In the genomic region with DNA sequence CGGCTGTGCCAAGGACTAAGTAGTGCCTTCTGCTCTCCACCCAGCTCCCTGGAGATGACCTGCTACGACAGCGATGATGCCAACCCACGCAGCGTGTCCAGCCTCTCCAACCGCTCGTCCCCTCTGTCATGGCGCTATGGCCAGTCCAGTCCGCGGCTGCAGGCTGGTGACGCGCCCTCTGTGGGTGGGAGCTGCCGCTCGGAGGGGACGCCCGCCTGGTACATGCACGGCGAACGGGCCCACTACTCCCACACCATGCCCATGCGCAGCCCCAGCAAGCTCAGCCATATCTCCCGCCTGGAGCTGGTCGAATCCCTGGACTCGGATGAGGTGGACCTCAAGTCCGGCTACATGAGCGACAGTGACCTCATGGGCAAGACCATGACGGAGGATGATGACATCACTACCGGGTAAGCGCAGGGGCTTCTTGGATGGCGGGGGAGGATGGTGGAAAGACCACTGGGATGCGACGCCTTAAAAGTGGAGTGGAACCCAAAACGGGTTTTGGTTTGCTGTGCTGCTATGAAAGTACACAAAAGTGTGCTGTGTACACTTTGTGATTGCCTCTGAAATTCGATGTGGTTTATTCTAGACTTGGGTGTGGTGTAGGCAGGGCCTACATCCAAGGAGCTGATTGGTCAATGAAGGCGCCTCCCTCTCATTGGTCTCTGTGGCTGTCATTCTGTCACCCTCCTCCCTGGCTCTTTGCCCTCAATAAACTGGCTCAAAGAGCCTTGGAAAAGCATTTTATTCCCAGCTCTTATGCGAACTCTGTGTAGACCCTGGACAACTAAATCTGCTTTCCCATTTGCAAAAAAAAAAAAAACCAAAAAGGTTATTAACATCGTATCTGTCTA, we compare ENCODE assay signal across 12 cellular contexts.
DNase-seq lines count a peak whose midpoint lies in the region; ATAC-seq and TF ChIP-seq lines count a peak whose summit lies in the region.
"Had no signal": no experiment of that assay in that cellular context is flagged by ENCODE, and none has a peak within 500 bp of the region (broad histone marks: within the 10 kb centered on the region; RNA-seq: fewer than 3 reads in every experiment).

No MANE protein-coding gene starts in this region.

- no peak overlapping the region for H2AFZ ChIP-seq in OCI-LY3 (ENCODE audit: low read depth, low read length)

- no peak overlapping the region for H3K27ac Mint-ChIP-seq in Caco-2 (ENCODE audit: unreplicated experiment)

- H3K4me1 ChIP-seq in BLaER1 (peaks cover 98% of the 10 kb centered on the region), OCI-LY3 (ENCODE audit: low read length) (peaks cover 42% of the 10 kb centered on the region), sigmoid colon (peaks cover 0 to 88% (median 75%) of the 10 kb centered on the region in 4 donors), prostate gland (replicated peaks) (no peaks in the 10 kb centered on the region), Caco-2 (0 out of 2 replicates have a peak, but pooled peaks cover under 1% of the 10 kb centered on the region)

- no peaks in the 10 kb centered on the region for H3K9me3 ChIP-seq in BLaER1
- H3K9me3 ChIP-seq in OCI-LY3 (ENCODE audit: insufficient read depth, low read length) = no peaks in the 10 kb centered on the region
- no peaks in the 10 kb centered on the region for H3K9me3 ChIP-seq in sigmoid colon
- H3K9me3 ChIP-seq in prostate gland = no peaks in the 10 kb centered on the region
- no peaks in the 10 kb centered on the region for H3K9me3 ChIP-seq in Caco-2

- H3K4me1 Mint-ChIP-seq in Caco-2 (ENCODE audit: low read depth, unreplicated experiment) = no peaks in the 10 kb centered on the region

- peaks cover 22% of the 10 kb centered on the region for H3K27me3 Mint-ChIP-seq in Caco-2 (ENCODE audit: insufficient read depth, unreplicated experiment)

- no peak for ATAC-seq in HG03378 (IDR thresholded peaks at IDR 0.05; ENCODE audit: unreplicated experiment)

- H3K9ac ChIP-seq in BLaER1 = 0 out of 2 replicates have a peak overlapping the region, but pooled peaks have one; percentile 22
- H3K9ac ChIP-seq in OCI-LY3 (ENCODE audit: low read length) = no peak overlapping the region

- peaks cover 44% of the 10 kb centered on the region for H3K36me3 ChIP-seq in BLaER1
- H3K36me3 ChIP-seq in OCI-LY3 (replicated peaks; ENCODE audit: low read depth, low read length) = no peaks in the 10 kb centered on the region
- peaks cover 0 to 24% (median 7%) of the 10 kb centered on the region in 4 donors for H3K36me3 ChIP-seq in sigmoid colon
- no peaks in the 10 kb centered on the region for H3K36me3 ChIP-seq in prostate gland
- H3K36me3 ChIP-seq in Caco-2 (ENCODE audit: control insufficient read depth, insufficient read depth, low read length) = no peaks in the 10 kb centered on the region

- POLR2A ChIA-PET in Caco-2 (lab: Charles Lee) = no interaction called here

- no peak overlapping the region for H3K4me3 ChIP-seq in BLaER1
- no peak overlapping the region for H3K4me3 ChIP-seq in OCI-LY3 (ENCODE audit: low read length)
- H3K4me3 ChIP-seq in sigmoid colon = no peak overlapping the region
- no peak overlapping the region for H3K4me3 ChIP-seq in prostate gland
- no peak overlapping the region for H3K4me3 ChIP-seq in Caco-2 (ENCODE audit: low read depth, low read length)

- H3K9me3 Mint-ChIP-seq in Caco-2 (ENCODE audit: unreplicated experiment) = no peaks in the 10 kb centered on the region

- DNase-seq in globus pallidus (ENCODE audit: low spot score) (peak; percentile 81), sigmoid colon (peak; percentile 61), prostate gland (ENCODE audit: low spot score) (no peak), NCI-H1436 treated with DMSO at 0.1 percent for 48 hours (lab: John Stamatoyannopoulos, UW) (no peak), Caco-2 (no peak)
- DNase-seq: aorta, NCI-H1092, NCI-H524 treated with DMSO at 0.1 percent for 48 hours, SHP77 had no signal

- BruUV-seq in Caco-2 (replicated peaks; lab: Mats Ljungman, UMichigan) = no TSS peak

- CTCF ChIA-PET in Caco-2 (lab: Charles Lee) = interaction anchor here (0.8 to 1.6 kb wide), 2 partner anchors 9 to 74 kb away, joined by 4 to 5 read pairs; no protein-coding TSS in a partner anchor

- TF ChIP-seq POLR2A in sigmoid colon (IDR thresholded peaks at IDR 0.05) (no peak), prostate gland (IDR thresholded peaks at IDR 0.05) (no peak)

- TF ChIP-seq CTCF in OCI-LY3 (IDR thresholded peaks at IDR 0.05; ENCODE audit: low read depth, low read length) = no peak
- TF ChIP-seq CTCF in sigmoid colon (IDR thresholded peaks at IDR 0.05) = no peak
- no peak for TF ChIP-seq CTCF in prostate gland (IDR thresholded peaks at IDR 0.05)
- no peak for TF ChIP-seq CTCF in Caco-2 (IDR thresholded peaks at IDR 0.05; ENCODE audit: insufficient read depth in 1 of 2, low read depth in 1 of 2, low read length in 1 of 2, severe bottlenecking in 1 of 2, unreplicated experiment in 1 of 2)

- WGBS in sigmoid colon, 2 donors = 91 to 95% methylated on average over 36 of the region's 36 CpGs
- 94% methylated on average over 36 of the region's 36 CpGs for WGBS in prostate gland

- intact Hi-C loops in sigmoid colon (cut with DNase I) = loop anchor here (10.0 kb wide), 1 partner anchor 254 kb away; the partner anchor contains the start of gene PHLDA3
- intact Hi-C loops in prostate gland (cut with DNase I) = no loop called here
- intact Hi-C loops in Caco-2 (cut with micrococcal nuclease; ENCODE audit: unreplicated experiment) = no loop called here

- TF ChIP-seq EP300 in sigmoid colon (IDR thresholded peaks at IDR 0.05) = no peak

- H3K4me2 ChIP-seq in BLaER1 (peak overlapping the region; percentile 81), OCI-LY3 (ENCODE audit: low read length) (peak overlapping the region; percentile 32)

- H3K27me3 ChIP-seq in BLaER1 = no peaks in the 10 kb centered on the region
- H3K27me3 ChIP-seq in OCI-LY3 (ENCODE audit: low read depth, low read length) = peaks cover 35% of the 10 kb centered on the region
- no peaks in the 10 kb centered on the region for H3K27me3 ChIP-seq in sigmoid colon
- no peaks in the 10 kb centered on the region for H3K27me3 ChIP-seq in prostate gland (replicated peaks; ENCODE audit: insufficient read depth)
- no peaks in the 10 kb centered on the region for H3K27me3 ChIP-seq in Caco-2 (replicated peaks; ENCODE audit: control insufficient read depth, insufficient read depth, low read length)

- H3K36me3 Mint-ChIP-seq in Caco-2 (ENCODE audit: insufficient read depth, unreplicated experiment) = no peaks in the 10 kb centered on the region

- H4K20me1 ChIP-seq in BLaER1 (0 out of 2 replicates have a peak, but pooled peaks cover 7% of the 10 kb centered on the region), OCI-LY3 (ENCODE audit: insufficient read depth, low read length) (no peaks in the 10 kb centered on the region)

- no peak overlapping the region for H3K4me3 Mint-ChIP-seq in Caco-2 (ENCODE audit: unreplicated experiment)

- no peaks in the 10 kb centered on the region for H3K79me2 ChIP-seq in OCI-LY3 (ENCODE audit: low read length)

- H3K27ac ChIP-seq in BLaER1 = peak overlapping the region; percentile 82
- no peak overlapping the region for H3K27ac ChIP-seq in OCI-LY3 (ENCODE audit: low read length)
- H3K27ac ChIP-seq in sigmoid colon = peak overlapping the region; percentile 72 to 86 (median 79)
- peak overlapping the region in 1 of 2 donors; percentile 63 for H3K27ac ChIP-seq in prostate gland

Comparison
In these comparisons a context has a peak if more than half of its experiments do, and no peak if none do; other contexts are left out.
1. DNase-seq: peak in globus pallidus (single experiment) and sigmoid colon (single experiment); none in prostate gland (single experiment), NCI-H1436 treated with DMSO at 0.1 percent for 48 hours (single experiment) and Caco-2 (0 of 2).